21 cellular contexts compared by ENCODE assay signal in the genomic region with DNA sequence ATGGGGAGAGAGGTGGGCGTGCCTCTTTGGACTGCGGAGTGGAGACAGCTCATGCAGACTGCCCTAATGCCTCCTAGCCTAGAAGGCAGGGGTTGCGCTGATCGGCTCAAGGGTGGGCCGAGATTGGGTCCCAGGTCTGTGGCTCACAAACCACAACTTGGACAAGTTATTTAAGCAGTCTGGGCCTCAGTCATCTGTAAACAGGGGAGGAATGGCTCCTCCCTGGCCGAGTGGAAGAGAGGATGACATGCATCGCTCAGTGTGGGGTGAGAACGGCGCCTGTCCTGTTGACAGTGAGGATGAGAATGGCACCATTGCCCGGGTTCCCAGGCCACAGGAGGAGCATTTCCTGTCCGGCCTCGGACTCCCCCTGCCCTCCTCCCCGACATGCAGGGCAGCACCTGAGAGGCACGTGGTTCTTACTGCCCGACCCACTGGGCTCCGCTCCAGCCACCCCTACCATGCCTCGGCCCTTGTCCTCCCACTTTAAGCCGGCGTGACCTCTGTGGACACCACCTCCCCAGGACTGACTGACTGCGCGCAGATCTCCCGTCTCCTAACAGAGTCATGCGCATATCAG.
"Had no signal": no experiment of that assay in that cellular context is flagged by ENCODE, and none has a peak within 500 bp of the region (broad histone marks: within the 10 kb centered on the region; RNA-seq: fewer than 3 reads in every experiment).

No MANE protein-coding gene starts in this region.

- H3K36me3 ChIP-seq: breast epithelium, thoracic aorta, uterus had no signal

- H3K4me1 ChIP-seq: breast epithelium, uterus had no signal

- DNase-seq: activated B cell treated with CpG ODN at 0.5 μM for 24 hours; activated CD4-positive, alpha-beta T cell treated with anti-CD3 and anti-CD28 coated beads, Interleukin-2, amount 50 U/mL, for 4 hours; activated naive CD4-positive, alpha-beta T cell; activated T-cell treated with anti-CD3 and anti-CD28 coated beads for 4 hours; activated T-cell treated with anti-CD3 and anti-CD28 coated beads, Interleukin-2, amount 50 U/mL, for 72 hours; cerebellar nuclear complex; effector memory CD4-positive, alpha-beta T cell; islet precursor cell; left cardiac atrium; left ventricle myocardium superior; naive B cell; nephron progenitor cell; occipital lobe; right cardiac atrium; stimulated activated naive CD8-positive, alpha-beta T cell treated with anti-CD3 and anti-CD28 coated beads, Interleukin-15, Interleukin-2, amounts not matched to agents 100 U/mL and 50 U/mL, for 24 hours; trophoblast cell; uterus had no signal

- H3K9me3 ChIP-seq: breast epithelium, thoracic aorta, uterus had no signal

- H3K27me3 ChIP-seq: breast epithelium, dorsolateral prefrontal cortex, uterus had no signal

- H3K27ac ChIP-seq: breast epithelium, coronary artery, dorsolateral prefrontal cortex, thoracic aorta, uterus had no signal

- H3K4me3 ChIP-seq: breast epithelium, coronary artery, dorsolateral prefrontal cortex, thoracic aorta, uterus had no signal
